In genomic region chr15:43930079-43930478, GRCh38 we compare ENCODE assay signal across 11 cellular contexts.
DNase-seq lines count a peak whose midpoint lies in the region; ATAC-seq, FAIRE-seq and TF ChIP-seq lines count a peak whose summit lies in the region.
"Had no signal": no experiment of that assay in that cellular context is flagged by ENCODE, and none has a peak within 500 bp of the region (broad histone marks: within the 10 kb centered on the region; RNA-seq: fewer than 3 reads in every experiment).

No MANE protein-coding gene starts in this region.

- dilution Hi-C loops in mammary epithelial cell (cut with HindIII; ENCODE audit: low sequenced_read_pairs): no loop called here

- in situ Hi-C loops in mammary epithelial cell (cut with MboI; ENCODE audit: low sequenced_read_pairs in 2 of 2): loop anchor here in 1 of 2 donors (10.0 kb wide), 1 partner anchor 125 kb away; no protein-coding TSS in a partner anchor

- DNase-seq in MCF 10A (ENCODE audit: unreplicated experiment) (peak; percentile 39), mammary epithelial cell (no peak), NAMALWA (ENCODE audit: low spot score) (peak; percentile 19), dorsolateral prefrontal cortex (peak in 1 of 10 donors; percentile 37), renal cortical epithelial cell (ENCODE audit: low read depth) (peak; percentile 21), kidney (no peak), coronary artery (ENCODE audit: low spot score) (no peak)
- DNase-seq: adrenal gland had no signal

- FAIRE-seq in kidney (lab: Jason Lieb, UNC): no peak

- H3K9ac ChIP-seq in mammary epithelial cell (ENCODE audit: insufficient read depth, low read length): no peak overlapping the region
- H3K9ac ChIP-seq in kidney (ENCODE audit: low read length in 2 of 2): no peak overlapping the region

- POLR2A ChIA-PET in MCF 10A (lab: Yijun Ruan, JAX): interaction anchor here (0.7 kb wide), 1 partner anchor 953 kb away, joined by 3 read pairs; no protein-coding TSS in a partner anchor

- no peak overlapping the region for H2AFZ ChIP-seq in mammary epithelial cell (ENCODE audit: low read depth, low read length)

- peaks cover 17% of the 10 kb centered on the region for H3K79me2 ChIP-seq in mammary epithelial cell (ENCODE audit: insufficient read depth, low read length)

- H3K9me3 ChIP-seq in mammary epithelial cell (replicated peaks; ENCODE audit: insufficient read depth, low read length) (no peaks in the 10 kb centered on the region), kidney (ENCODE audit: control insufficient read depth in 1 of 2, low read length in 2 of 2) (no peaks in the 10 kb centered on the region)
- H3K9me3 ChIP-seq: adrenal gland had no signal

- H3K36me3 ChIP-seq in mammary epithelial cell (ENCODE audit: insufficient read depth, low read length): no peaks in the 10 kb centered on the region
- H3K36me3 ChIP-seq in kidney (ENCODE audit: control insufficient read depth in 1 of 2, insufficient read depth in 2 of 2, low read length in 2 of 2): no peaks in the 10 kb centered on the region
- H3K36me3 ChIP-seq: adrenal gland had no signal

- H3K4me1 ChIP-seq in mammary epithelial cell (ENCODE audit: insufficient read depth, low read length): peaks cover 21% of the 10 kb centered on the region
- no peaks in the 10 kb centered on the region for H3K4me1 ChIP-seq in kidney (ENCODE audit: control insufficient read depth in 1 of 2, insufficient read depth in 1 of 2, low read depth in 1 of 2, low read length in 2 of 2)

- H3K4me3 ChIP-seq in mammary epithelial cell (replicated peaks in 1 of 3; ENCODE audit: insufficient read depth in 1 of 3, low read depth in 2 of 3, low read length in 3 of 3) (no peak overlapping the region), dorsolateral prefrontal cortex (no peak overlapping the region), kidney (ENCODE audit: low read length in 2 of 2) (no peak overlapping the region), coronary artery (no peak overlapping the region)
- H3K4me3 ChIP-seq: adrenal gland, skin epidermis had no signal

- H3K27me3 ChIP-seq in mammary epithelial cell (ENCODE audit: insufficient read depth, low read length) (no peaks in the 10 kb centered on the region), dorsolateral prefrontal cortex (no peaks in the 10 kb centered on the region)
- H3K27me3 ChIP-seq: adrenal gland had no signal

- BruUV-seq in MCF 10A (replicated peaks; lab: Mats Ljungman, UMichigan): no TSS peak
- BruUV-seq in mammary epithelial cell (replicated peaks; lab: Mats Ljungman, UMichigan): no TSS peak

- H4K20me1 ChIP-seq in mammary epithelial cell (ENCODE audit: insufficient read depth, low read length): no peaks in the 10 kb centered on the region

- no peak for TF ChIP-seq CTCF in MCF 10A (IDR thresholded peaks at IDR 0.05; ENCODE audit: unreplicated experiment)
- no peak for TF ChIP-seq CTCF in mammary epithelial cell (conservative IDR thresholded peaks at IDR 0.05 in 1 of 2, IDR thresholded peaks at IDR 0.05 in 1 of 2; ENCODE audit: extremely low read depth in 1 of 2, insufficient read depth in 1 of 2, low read depth in 1 of 2, low read length in 2 of 2)
- no peak for TF ChIP-seq CTCF in dorsolateral prefrontal cortex (IDR thresholded peaks at IDR 0.05 in 54 of 56, conservative IDR thresholded peaks at IDR 0.05 in 2 of 56; ENCODE audit: low read depth in 1 of 56, partially characterized antibody in 56 of 56)
- TF ChIP-seq CTCF in kidney (IDR thresholded peaks at IDR 0.05; ENCODE audit: borderline replicate concordance, extremely low read depth, insufficient read depth): no peak
- no peak for TF ChIP-seq CTCF in coronary artery (IDR thresholded peaks at IDR 0.05)

- no peaks in the 10 kb centered on the region for H3K36me3 Mint-ChIP-seq in MCF 10A (ENCODE audit: insufficient read depth, unreplicated experiment)
- H3K36me3 Mint-ChIP-seq: type B pancreatic cell had no signal

- H3K4me2 ChIP-seq in mammary epithelial cell (ENCODE audit: insufficient read depth, low read depth, low read length): no peak overlapping the region

- H3K27me3 Mint-ChIP-seq in MCF 10A (ENCODE audit: insufficient read depth, unreplicated experiment): no peaks in the 10 kb centered on the region
- H3K27me3 Mint-ChIP-seq: type B pancreatic cell had no signal

- no peak overlapping the region for H3K27ac Mint-ChIP-seq in MCF 10A (ENCODE audit: low read depth, unreplicated experiment)
- H3K27ac Mint-ChIP-seq: type B pancreatic cell had no signal

- H3K4me1 Mint-ChIP-seq in MCF 10A (ENCODE audit: insufficient read depth, unreplicated experiment): no peaks in the 10 kb centered on the region

- no peak overlapping the region for H3K27ac ChIP-seq in mammary epithelial cell (ENCODE audit: insufficient read depth, low read depth, low read length)
- peak overlapping the region in 48 of 59 donors; percentile 3 to 96 (median 71) for H3K27ac ChIP-seq in dorsolateral prefrontal cortex
- no peak overlapping the region for H3K27ac ChIP-seq in kidney (ENCODE audit: low read depth in 2 of 2, low read length in 2 of 2)
- H3K27ac ChIP-seq in coronary artery: no peak overlapping the region
- H3K27ac ChIP-seq: adrenal gland had no signal

- CTCF ChIA-PET in MCF 10A (lab: Yijun Ruan, JAX) (interaction anchor here (0.6 to 2.1 kb wide), 5 partner anchors 9 to 1469 kb away, joined by 3 to 9 read pairs (median 4); no protein-coding TSS in a partner anchor), mammary epithelial cell (lab: Charles Lee; ENCODE audit: low non-redundant PET) (no interaction called here)

- 94% methylated on average over 2 of the region's 2 CpGs for WGBS in mammary epithelial cell (ENCODE audit: low coverage, missing lambda C conversion rate)

- no peak overlapping the region for H3K4me3 Mint-ChIP-seq in MCF 10A (ENCODE audit: unreplicated experiment)
- H3K4me3 Mint-ChIP-seq: type B pancreatic cell had no signal

- no peaks in the 10 kb centered on the region for H3K9me3 Mint-ChIP-seq in MCF 10A (ENCODE audit: unreplicated experiment)
- H3K9me3 Mint-ChIP-seq: type B pancreatic cell had no signal

- no peak for ATAC-seq in GM18858 (IDR thresholded peaks at IDR 0.05; ENCODE audit: unreplicated experiment)

- intact Hi-C loops in MCF 10A (cut with micrococcal nuclease) (no loop called here), mammary epithelial cell (cut with micrococcal nuclease) (no loop called here), dorsolateral prefrontal cortex (cut with DNase I) (no loop called here), kidney (cut with DNase I) (no loop called here)

Comparison
In these comparisons a context has a peak if more than half of its experiments do, and no peak if none do; other contexts are left out.
1. DNase-seq: peak in MCF 10A (single experiment), NAMALWA (single experiment) and renal cortical epithelial cell (single experiment); none in mammary epithelial cell (single experiment), kidney (single experiment) and coronary artery (single experiment).
2. H3K27ac ChIP-seq: peak in dorsolateral prefrontal cortex (48 of 59); none in mammary epithelial cell (single experiment), kidney (0 of 2) and coronary artery (0 of 2).